17 cellular contexts compared by ENCODE assay signal in genomic region chr16:85363881-85364280, GRCh38.
DNase-seq lines count a peak whose midpoint lies in the region; ATAC-seq and TF ChIP-seq lines count a peak whose summit lies in the region.
"Had no signal": no experiment of that assay in that cellular context is flagged by ENCODE, and none has a peak within 500 bp of the region (broad histone marks: within the 10 kb centered on the region; RNA-seq: fewer than 3 reads in every experiment).

No MANE protein-coding gene starts in this region.

- H3K27me3 ChIP-seq in suprapubic skin: no peaks in the 10 kb centered on the region
- H3K27me3 ChIP-seq: esophagus squamous epithelium had no signal

- H3K4me1 Mint-ChIP-seq in activated CD4-positive, alpha-beta T cell treated with anti-CD3 and anti-CD28 coated beads for 36 hours: no peaks in the 10 kb centered on the region

- TF ChIP-seq EP300 in suprapubic skin (IDR thresholded peaks at IDR 0.05): no peak

- no peaks in the 10 kb centered on the region for H3K36me3 ChIP-seq in suprapubic skin
- H3K36me3 ChIP-seq: esophagus squamous epithelium had no signal

- H3K9me3 Mint-ChIP-seq in activated CD4-positive, alpha-beta T cell treated with anti-CD3 and anti-CD28 coated beads for 36 hours (ENCODE audit: low read depth): no peaks in the 10 kb centered on the region
- H3K9me3 Mint-ChIP-seq: memory B cell; natural killer cell treated with Interleukin-12 subunit alpha and Interleukin-12 subunit beta and Interleukin-15 and Interleukin-18, amount 100 ng/mL, for 72 hours; stimulated activated naive CD8-positive, alpha-beta T cell treated with anti-CD3 and anti-CD28 coated beads, Interleukin-15, Interleukin-2, amounts not matched to agents 100 ng/mL and 50 ng/mL, for 24 hours had no signal

- no peak overlapping the region for H3K4me3 ChIP-seq in fibroblast of villous mesenchyme (ENCODE audit: low read depth, low read length)
- no peak overlapping the region for H3K4me3 ChIP-seq in suprapubic skin
- H3K4me3 ChIP-seq: esophagus squamous epithelium had no signal

- intact Hi-C loops in activated CD4-positive, alpha-beta T cell treated with anti-CD3 and anti-CD28 coated beads for 36 hours (cut with DNase I, micrococcal nuclease): no loop called here

- H3K27ac Mint-ChIP-seq in activated CD4-positive, alpha-beta T cell treated with anti-CD3 and anti-CD28 coated beads for 36 hours: no peak overlapping the region
- H3K27ac Mint-ChIP-seq: memory B cell; natural killer cell treated with Interleukin-12 subunit alpha and Interleukin-12 subunit beta and Interleukin-15 and Interleukin-18, amount 100 ng/mL, for 72 hours; stimulated activated naive CD8-positive, alpha-beta T cell treated with anti-CD3 and anti-CD28 coated beads, Interleukin-15, Interleukin-2, amounts not matched to agents 100 ng/mL and 50 ng/mL, for 24 hours had no signal

- TF ChIP-seq CTCF in fibroblast of villous mesenchyme (IDR thresholded peaks at IDR 0.05; ENCODE audit: insufficient read depth, low read depth, low read length) (no peak), suprapubic skin (IDR thresholded peaks at IDR 0.05) (no peak)

- no peak overlapping the region for H3K4me3 Mint-ChIP-seq in activated CD4-positive, alpha-beta T cell treated with anti-CD3 and anti-CD28 coated beads for 36 hours
- H3K4me3 Mint-ChIP-seq: memory B cell; natural killer cell treated with Interleukin-12 subunit alpha and Interleukin-12 subunit beta and Interleukin-15 and Interleukin-18, amount 100 ng/mL, for 72 hours; stimulated activated naive CD8-positive, alpha-beta T cell treated with anti-CD3 and anti-CD28 coated beads, Interleukin-15, Interleukin-2, amounts not matched to agents 100 ng/mL and 50 ng/mL, for 24 hours had no signal

- no peaks in the 10 kb centered on the region for H3K27me3 Mint-ChIP-seq in activated CD4-positive, alpha-beta T cell treated with anti-CD3 and anti-CD28 coated beads for 36 hours
- H3K27me3 Mint-ChIP-seq: stimulated activated naive CD8-positive, alpha-beta T cell treated with anti-CD3 and anti-CD28 coated beads, Interleukin-15, Interleukin-2, amounts not matched to agents 100 ng/mL and 50 ng/mL, for 24 hours had no signal

- H3K4me1 ChIP-seq in suprapubic skin: peaks cover 82% of the 10 kb centered on the region

- POLR2A ChIA-PET in activated CD4-positive, alpha-beta T cell treated with anti-CD3 and anti-CD28 coated beads for 36 hours (lab: Charles Lee): no interaction called here

- no peaks in the 10 kb centered on the region for H3K9me3 ChIP-seq in suprapubic skin
- H3K9me3 ChIP-seq: esophagus squamous epithelium had no signal

- peak; percentile 39 for DNase-seq in ELR (ENCODE audit: low read depth)
- DNase-seq in astrocyte of the hippocampus (ENCODE audit: low read depth, low spot score): peak; percentile 89
- DNase-seq in fibroblast of villous mesenchyme (ENCODE audit: low read depth): peak; percentile 42
- DNase-seq in suprapubic skin (ENCODE audit: low spot score in 2 of 2): no peak
- DNase-seq in DMS 273 treated with DMSO at 0.1 percent for 48 hours (lab: John Stamatoyannopoulos, UW): no peak
- no peak for DNase-seq in activated CD4-positive, alpha-beta T cell treated with anti-CD3 and anti-CD28 coated beads for 36 hours
- DNase-seq in stimulated activated CD4-positive, alpha-beta T cell treated with anti-CD3 and anti-CD28 coated beads, Interleukin-4, amount 100 ng/mL, for 1 hour: no peak
- DNase-seq: activated naive CD4-positive, alpha-beta T cell treated with anti-CD3 and anti-CD28 coated beads, Interleukin-2, amount 50 U/mL, for 16 hours; activated T-cell treated with anti-CD3 and anti-CD28 coated beads, Interleukin-2, amount 50 U/mL, for 1 hour; DMS153; esophagus squamous epithelium; NCI-H1436; stimulated activated CD4-positive, alpha-beta T cell treated with anti-CD3 and anti-CD28 coated beads, Interleukin-15, amount 100 ng/mL, for 24 hours had no signal

- WGBS in suprapubic skin: 95% methylated on average over 10 of the region's 10 CpGs

- ATAC-seq in activated CD4-positive, alpha-beta T cell treated with anti-CD3 and anti-CD28 coated beads for 36 hours: no peak
- ATAC-seq: HCT116 had no signal

- no peak for TF ChIP-seq POLR2A in suprapubic skin (IDR thresholded peaks at IDR 0.05)

- H3K36me3 Mint-ChIP-seq in activated CD4-positive, alpha-beta T cell treated with anti-CD3 and anti-CD28 coated beads for 36 hours (ENCODE audit: low read depth): no peaks in the 10 kb centered on the region
- H3K36me3 Mint-ChIP-seq: memory B cell; natural killer cell treated with Interleukin-12 subunit alpha and Interleukin-12 subunit beta and Interleukin-15 and Interleukin-18, amount 100 ng/mL, for 72 hours had no signal

- CTCF ChIA-PET in activated CD4-positive, alpha-beta T cell treated with anti-CD3 and anti-CD28 coated beads for 36 hours (lab: Charles Lee): no interaction called here

- H3K27ac ChIP-seq in suprapubic skin: peak overlapping the region; percentile 46

Comparison
In these comparisons a context has a peak if more than half of its experiments do, and no peak if none do; other contexts are left out.
1. DNase-seq: peak in ELR (single experiment), astrocyte of the hippocampus (single experiment) and fibroblast of villous mesenchyme (single experiment); none in suprapubic skin (0 of 2), DMS 273 treated with DMSO at 0.1 percent for 48 hours (single experiment), activated CD4-positive, alpha-beta T cell treated with anti-CD3 and anti-CD28 coated beads for 36 hours (single experiment) and stimulated activated CD4-positive, alpha-beta T cell treated with anti-CD3 and anti-CD28 coated beads, Interleukin-4, amount 100 ng/mL, for 1 hour (single experiment).